ENCODE assay signal across 23 cellular contexts in the genomic region with DNA sequence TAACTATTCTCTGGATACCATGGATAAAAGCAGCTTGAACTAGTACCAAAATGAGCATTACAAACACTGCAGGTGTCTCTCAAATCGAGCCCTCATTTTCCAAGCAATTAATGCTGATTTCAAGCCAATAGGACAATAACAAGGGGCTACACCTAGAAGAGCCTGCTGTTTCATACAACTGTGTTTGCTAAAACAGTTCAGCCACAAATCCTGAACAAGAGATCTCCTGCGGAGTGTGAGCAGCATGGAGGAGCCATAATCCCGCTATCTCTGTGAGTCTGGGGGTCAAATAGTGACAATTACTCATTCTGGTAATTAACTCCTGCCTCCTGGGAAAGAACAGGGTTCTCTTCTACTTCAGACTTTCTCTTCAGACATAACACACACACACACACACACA.
"Had no signal": no experiment of that assay in that cellular context is flagged by ENCODE, and none has a peak within 500 bp of the region (broad histone marks: within the 10 kb centered on the region; RNA-seq: fewer than 3 reads in every experiment).

No MANE protein-coding gene starts in this region.

- H3K4me3 ChIP-seq: body of pancreas, cardiac muscle cell, gastroesophageal sphincter, smooth muscle cell, stomach, suprapubic skin, tibial nerve had no signal

- ATAC-seq: activated CD4-positive, CD25-positive, alpha-beta regulatory T cell treated with anti-CD3 and anti-CD28 coated beads, Interleukin-2, amount 50 U/mL, for 24 hours; activated naive CD8-positive, alpha-beta T cell treated with anti-CD3 and anti-CD28 coated beads, Interleukin-2, amount 50 U/mL, for 24 hours; body of pancreas; gastroesophageal sphincter; sciatic nerve; stimulated activated memory B cell treated with anti-CD40 and anti-IgM and Interleukin-4, amounts not matched to agents 10 μg/mL and 1 μg/mL and 100 μg/mL, for 72 hours had no signal

- H3K4me3 Mint-ChIP-seq: activated CD4-positive, alpha-beta memory T cell treated with anti-CD3 and anti-CD28 coated beads, Interleukin-2, amount 10 ng/mL, durations not matched to agents 7 days and 5 days; activated CD4-positive, alpha-beta T cell treated with anti-CD3 and anti-CD28 coated beads, Interleukin-2, amount 10 ng/mL, durations not matched to agents 24 days and 14 days; activated naive CD8-positive, alpha-beta T cell treated with anti-CD3 and anti-CD28 coated beads, Interleukin-2, amount 50 U/mL, for 24 hours; nephron; stimulated activated memory B cell treated with anti-CD40 and anti-IgM and Interleukin-4, amounts not matched to agents 10 μg/mL and 1 μg/mL and 100 μg/mL, for 72 hours had no signal

- H3K27ac Mint-ChIP-seq: activated CD4-positive, alpha-beta memory T cell treated with anti-CD3 and anti-CD28 coated beads, Interleukin-2, amount 10 ng/mL, durations not matched to agents 7 days and 5 days; activated CD4-positive, alpha-beta T cell treated with anti-CD3 and anti-CD28 coated beads, Interleukin-2, amount 10 ng/mL, durations not matched to agents 24 days and 14 days; activated naive CD8-positive, alpha-beta T cell treated with anti-CD3 and anti-CD28 coated beads, Interleukin-2, amount 50 U/mL, for 24 hours; stimulated activated memory B cell treated with anti-CD40 and anti-IgM and Interleukin-4, amounts not matched to agents 10 μg/mL and 1 μg/mL and 100 μg/mL, for 72 hours had no signal

- H3K9me3 Mint-ChIP-seq: activated naive CD8-positive, alpha-beta T cell treated with anti-CD3 and anti-CD28 coated beads, Interleukin-2, amount 50 U/mL, for 24 hours; nephron had no signal

- H3K27ac ChIP-seq: body of pancreas, cardiac muscle cell, epithelial cell of prostate, gastroesophageal sphincter, stomach, suprapubic skin, tibial nerve, VCaP had no signal

- H3K9me3 ChIP-seq: body of pancreas, gastroesophageal sphincter, stomach, suprapubic skin, tibial nerve had no signal

- DNase-seq: activated CD4-positive, alpha-beta memory T cell treated with anti-CD3 and anti-CD28 coated beads, Interleukin-2, amount 10 ng/mL, durations not matched to agents 7 days and 5 days; activated CD4-positive, alpha-beta T cell treated with anti-CD3 and anti-CD28 coated beads, Interleukin-2, amount 10 ng/mL, durations not matched to agents 24 days and 14 days; activated gamma-delta T cell; activated naive CD4-positive, alpha-beta T cell treated with anti-CD3 and anti-CD28 coated beads, Interleukin-2, amount 50 U/mL, for 16 hours; activated naive CD8-positive, alpha-beta T cell treated with anti-CD3 and anti-CD28 coated beads, Interleukin-2, amount 50 U/mL, for 24 hours; body of pancreas; cortex of kidney; head of caudate nucleus; hypothalamus; posterior cingulate gyrus; stimulated activated CD4-positive, alpha-beta T cell treated with anti-CD3 and anti-CD28 coated beads, Interleukin-15, amount 100 ng/mL, for 24 hours; stomach had no signal

- H3K4me1 ChIP-seq: body of pancreas, gastroesophageal sphincter, stomach, suprapubic skin, tibial nerve had no signal

- H3K27me3 Mint-ChIP-seq: activated CD4-positive, alpha-beta memory T cell treated with anti-CD3 and anti-CD28 coated beads, Interleukin-2, amount 10 ng/mL, durations not matched to agents 7 days and 5 days; activated CD4-positive, alpha-beta T cell treated with anti-CD3 and anti-CD28 coated beads, Interleukin-2, amount 10 ng/mL, durations not matched to agents 24 days and 14 days; activated naive CD8-positive, alpha-beta T cell treated with anti-CD3 and anti-CD28 coated beads, Interleukin-2, amount 50 U/mL, for 24 hours; stimulated activated memory B cell treated with anti-CD40 and anti-IgM and Interleukin-4, amounts not matched to agents 10 μg/mL and 1 μg/mL and 100 μg/mL, for 72 hours had no signal

- H3K4me1 Mint-ChIP-seq: activated CD4-positive, alpha-beta memory T cell treated with anti-CD3 and anti-CD28 coated beads, Interleukin-2, amount 10 ng/mL, durations not matched to agents 7 days and 5 days; activated CD4-positive, alpha-beta T cell treated with anti-CD3 and anti-CD28 coated beads, Interleukin-2, amount 10 ng/mL, durations not matched to agents 24 days and 14 days; activated naive CD8-positive, alpha-beta T cell treated with anti-CD3 and anti-CD28 coated beads, Interleukin-2, amount 50 U/mL, for 24 hours; stimulated activated memory B cell treated with anti-CD40 and anti-IgM and Interleukin-4, amounts not matched to agents 10 μg/mL and 1 μg/mL and 100 μg/mL, for 72 hours had no signal

- H3K36me3 ChIP-seq: cardiac muscle cell, gastroesophageal sphincter, stomach, suprapubic skin, tibial nerve had no signal

- H3K27me3 ChIP-seq: body of pancreas, cardiac muscle cell, gastroesophageal sphincter, stomach, suprapubic skin, tibial nerve had no signal

- H3K36me3 Mint-ChIP-seq: stimulated activated memory B cell treated with anti-CD40 and anti-IgM and Interleukin-4, amounts not matched to agents 10 μg/mL and 1 μg/mL and 100 μg/mL, for 72 hours had no signal
